8 cellular contexts compared by ENCODE assay signal in genomic region chr2:206164261-206164862, GRCh38. TPM values are rescaled to one million over a fixed set of nuclear protein-coding genes. Genes with fewer than 3 reads are reported as not detected.
DNase-seq lines count a peak whose midpoint lies in the region; ATAC-seq and TF ChIP-seq lines count a peak whose summit lies in the region.

No MANE protein-coding gene starts in this region.

- TF ChIP-seq POLR2A in GM18505 (IDR thresholded peaks at IDR 0.05; ENCODE audit: borderline replicate concordance, extremely low read depth, insufficient read depth, insufficient read length), result no peak

- ATAC-seq in thoracic aorta (ENCODE audit: insufficient number of reproducible peaks, low FRiP score, low read depth) (no peak), GM18505 (IDR thresholded peaks at IDR 0.05; ENCODE audit: unreplicated experiment) (no peak)
- ATAC-seq in stimulated activated effector memory CD8-positive, alpha-beta T cell treated with anti-CD3 and anti-CD28 coated beads, Interleukin-12 subunit alpha, Interleukin-12 subunit beta, amount 100 ng/mL, for 72 hours, result no peak

- H3K9me3 Mint-ChIP-seq in immature natural killer cell, result no peaks in the 10 kb centered on the region
- no peaks in the 10 kb centered on the region for H3K9me3 Mint-ChIP-seq in stimulated activated effector memory CD8-positive, alpha-beta T cell treated with anti-CD3 and anti-CD28 coated beads, Interleukin-12 subunit alpha, Interleukin-12 subunit beta, amount 100 ng/mL, for 72 hours

- H3K27ac Mint-ChIP-seq in immature natural killer cell, result peak overlapping the region in 1 of 6 donors; percentile 16
- H3K27ac Mint-ChIP-seq in stimulated activated effector memory CD8-positive, alpha-beta T cell treated with anti-CD3 and anti-CD28 coated beads, Interleukin-12 subunit alpha, Interleukin-12 subunit beta, amount 100 ng/mL, for 72 hours, result no peak overlapping the region

- peak; percentile 18 to 19 for DNase-seq in stimulated activated CD4-positive, alpha-beta T cell treated with anti-CD3 and anti-CD28 coated beads, Interleukin-2, amount 100 ng/mL, for 48 hours
- DNase-seq in stimulated activated CD4-positive, alpha-beta T cell treated with anti-CD3 and anti-CD28 coated beads, Interleukin-1b, Interleukin-23, amount 100 ng/mL, for 48 hours, result no peak
- DNase-seq in NCI-H1694 (lab: John Stamatoyannopoulos, UW) (peak; percentile 38), amniotic epithelial cell (ENCODE audit: low read depth) (peak; percentile 21), immature natural killer cell (peak; percentile 19 to 26 (median 24)), thoracic aorta (ENCODE audit: low spot score) (no peak)
- DNase-seq in stimulated activated effector memory CD8-positive, alpha-beta T cell treated with anti-CD3 and anti-CD28 coated beads, Interleukin-12 subunit alpha, Interleukin-12 subunit beta, amount 100 ng/mL, for 72 hours (ENCODE audit: low spot score in 2 of 2), result no peak

- H3K4me1 Mint-ChIP-seq in immature natural killer cell, result peaks cover 22 to 41% of the 10 kb centered on the region in 2 donors
- peaks cover 26% of the 10 kb centered on the region for H3K4me1 Mint-ChIP-seq in stimulated activated effector memory CD8-positive, alpha-beta T cell treated with anti-CD3 and anti-CD28 coated beads, Interleukin-12 subunit alpha, Interleukin-12 subunit beta, amount 100 ng/mL, for 72 hours

- H3K4me3 Mint-ChIP-seq in immature natural killer cell, result no peak overlapping the region
- no peak overlapping the region for H3K4me3 Mint-ChIP-seq in stimulated activated effector memory CD8-positive, alpha-beta T cell treated with anti-CD3 and anti-CD28 coated beads, Interleukin-12 subunit alpha, Interleukin-12 subunit beta, amount 100 ng/mL, for 72 hours

- no peaks in the 10 kb centered on the region for H3K9me3 ChIP-seq in thoracic aorta

- no peak overlapping the region for H3K4me3 ChIP-seq in thoracic aorta

- H3K36me3 Mint-ChIP-seq in immature natural killer cell, result peaks cover 19 to 29% (median 23%) of the 10 kb centered on the region in 3 donors
- H3K36me3 Mint-ChIP-seq in stimulated activated effector memory CD8-positive, alpha-beta T cell treated with anti-CD3 and anti-CD28 coated beads, Interleukin-12 subunit alpha, Interleukin-12 subunit beta, amount 100 ng/mL, for 72 hours, result peaks cover 62% of the 10 kb centered on the region

- H3K27me3 ChIP-seq in thoracic aorta (replicated peaks; ENCODE audit: insufficient read depth), result no peaks in the 10 kb centered on the region

- H3K27me3 Mint-ChIP-seq in immature natural killer cell (ENCODE audit: low read depth in 3 of 3), result peaks cover 5 to 6% (median 5%) of the 10 kb centered on the region in 3 donors

- H3K27ac ChIP-seq in thoracic aorta, result no peak overlapping the region

- H3K4me1 ChIP-seq in thoracic aorta (ENCODE audit: control insufficient read depth in 1 of 2, low read depth in 2 of 2), result peaks cover 8 to 10% of the 10 kb centered on the region in 2 donors

- TF ChIP-seq CTCF in thoracic aorta (IDR thresholded peaks at IDR 0.05), result peak; percentile 66

- H3K36me3 ChIP-seq in thoracic aorta, result peaks cover 15% of the 10 kb centered on the region

RNA-seq across cellular contexts. Expression of gene EEF1B2, which starts 4.7 kb away (rescaled TPM):
- 1,000 to 10,000 TPM in 1 of 3 donors, 100 to 1,000 TPM in 2; 434 to 1,002 (median 456) TPM for polyA plus RNA-seq in immature natural killer cell
- 100 to 1,000 TPM; 123 to 215 TPM for total RNA-seq in thoracic aorta

RNA-seq across cellular contexts. Expression of gene NDUFS1, which starts 5.1 kb away (rescaled TPM):
- 10 to 100 TPM; 30.2 to 43.3 (median 39.7) TPM for polyA plus RNA-seq in immature natural killer cell
- 100 to 1,000 TPM in 1 of 2 donors, 10 to 100 TPM in 1; 63.0 to 115 TPM for total RNA-seq in thoracic aorta

Comparison
In these comparisons a context has a peak if more than half of its experiments do, and no peak if none do; other contexts are left out.
1. DNase-seq: peak in stimulated activated CD4-positive, alpha-beta T cell treated with anti-CD3 and anti-CD28 coated beads, Interleukin-2, amount 100 ng/mL, for 48 hours (2 of 2), NCI-H1694 (single experiment), amniotic epithelial cell (single experiment) and immature natural killer cell (3 of 3); none in stimulated activated CD4-positive, alpha-beta T cell treated with anti-CD3 and anti-CD28 coated beads, Interleukin-1b, Interleukin-23, amount 100 ng/mL, for 48 hours (single experiment), thoracic aorta (single experiment) and stimulated activated effector memory CD8-positive, alpha-beta T cell treated with anti-CD3 and anti-CD28 coated beads, Interleukin-12 subunit alpha, Interleukin-12 subunit beta, amount 100 ng/mL, for 72 hours (0 of 2).